ENCODE assay signal across 16 cellular contexts in the genomic region with DNA sequence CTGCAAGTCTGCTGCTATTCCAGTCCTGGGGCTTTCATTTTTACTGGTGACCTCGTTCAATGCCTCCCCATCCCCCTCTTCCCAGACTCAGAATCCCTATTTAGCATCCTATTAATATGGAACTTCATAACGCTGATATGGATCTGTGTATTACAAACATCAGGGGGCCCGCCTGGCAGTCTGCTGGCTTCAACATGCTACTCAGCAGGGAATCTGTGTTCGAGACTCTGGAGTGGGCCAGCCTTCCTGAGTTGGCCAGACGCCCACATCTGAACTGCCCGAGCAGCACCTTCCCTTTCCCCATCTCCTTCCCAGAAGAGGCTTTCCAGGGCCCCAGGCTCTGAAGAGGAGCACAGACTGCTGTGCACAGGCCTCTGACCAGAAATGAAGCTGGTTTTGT.
A peak's percentile ranks its signal among the peaks of the same experiment; 100 is the strongest.
DNase-seq lines count a peak whose midpoint lies in the region; TF ChIP-seq lines count a peak whose summit lies in the region.
"Had no signal": no experiment of that assay in that cellular context is flagged by ENCODE, and none has a peak within 500 bp of the region (broad histone marks: within the 10 kb centered on the region; RNA-seq: fewer than 3 reads in every experiment).

No MANE protein-coding gene starts in this region.

- TF ChIP-seq CTCF in GM10248 (IDR thresholded peaks at IDR 0.05; ENCODE audit: control extremely low read depth, extremely low read depth, low read depth, missing control alignments) (no peak), prostate gland (IDR thresholded peaks at IDR 0.05) (no peak)

- H3K36me3 ChIP-seq in prostate gland, result no peaks in the 10 kb centered on the region
- H3K36me3 ChIP-seq: sigmoid colon, tibial nerve had no signal

- H3K27ac ChIP-seq in prostate gland, result no peak overlapping the region
- H3K27ac ChIP-seq: KMS-11, sigmoid colon, tibial nerve had no signal

- no peaks in the 10 kb centered on the region for H3K27me3 ChIP-seq in prostate gland (replicated peaks; ENCODE audit: insufficient read depth)
- H3K27me3 ChIP-seq: sigmoid colon had no signal

- intact Hi-C loops in prostate gland (cut with DNase I), result no loop called here

- POLR2A ChIA-PET in GM10248 (lab: Yijun Ruan, JAX), result no interaction called here

- no peaks in the 10 kb centered on the region for H3K4me1 ChIP-seq in prostate gland (replicated peaks)
- H3K4me1 ChIP-seq: sigmoid colon, tibial nerve had no signal

- DNase-seq in DMS79 (lab: John Stamatoyannopoulos, UW) (peak; percentile 74), NCI-H1417 (lab: John Stamatoyannopoulos, UW) (peak; percentile 68 to 92 (median 80)), NCI-H345 treated with DMSO at 0.1 percent for 48 hours (lab: John Stamatoyannopoulos, UW; ENCODE audit: unreplicated experiment) (peak; percentile 67), cerebellar cortex (ENCODE audit: low spot score) (peak; percentile 48), T-helper 1 cell (no peak), NCI-H2029 treated with DMSO at 0.1 percent for 48 hours (lab: John Stamatoyannopoulos, UW) (no peak), GM10248 (ENCODE audit: extremely low spot score) (no peak), prostate gland (ENCODE audit: low spot score) (no peak)
- DNase-seq: activated CD8-positive, alpha-beta T cell treated with anti-CD3 and anti-CD28 coated beads, Interleukin-2, amount 10 ng/mL, durations not matched to agents 7 days and 5 days; activated effector memory CD4-positive, alpha-beta T cell treated with anti-CD3 and anti-CD28 coated beads, Interleukin-2, amount 50 U/mL, for 16 hours; activated T-cell treated with anti-CD3 and anti-CD28 coated beads for 4 hours; islet precursor cell; NCI-H2227 treated with DMSO at 0.1 percent for 48 hours; sigmoid colon had no signal

- no peaks in the 10 kb centered on the region for H3K9me3 ChIP-seq in prostate gland
- H3K9me3 ChIP-seq: sigmoid colon, tibial nerve had no signal

- no peak overlapping the region for H3K4me3 ChIP-seq in prostate gland
- H3K4me3 ChIP-seq: sigmoid colon, tibial nerve had no signal

- TF ChIP-seq POLR2A in prostate gland (IDR thresholded peaks at IDR 0.05), result no peak

- CTCF ChIA-PET in GM10248 (lab: Yijun Ruan, JAX), result no interaction called here

- 68% methylated on average over 6 of the region's 6 CpGs for WGBS in prostate gland

Comparison
In these comparisons a context has a peak if more than half of its experiments do, and no peak if none do; other contexts are left out.
1. DNase-seq: peak in DMS79 (single experiment), NCI-H1417 (3 of 3), NCI-H345 treated with DMSO at 0.1 percent for 48 hours (single experiment) and cerebellar cortex (single experiment); none in T-helper 1 cell (0 of 5), NCI-H2029 treated with DMSO at 0.1 percent for 48 hours (single experiment), GM10248 (single experiment) and prostate gland (single experiment).